Comparison of ENCODE assay signal across 10 cellular contexts in genomic region chr17:70629902-70630301, GRCh38.
DNase-seq lines count a peak whose midpoint lies in the region; ATAC-seq and TF ChIP-seq lines count a peak whose summit lies in the region.
"Had no signal": no experiment of that assay in that cellular context is flagged by ENCODE, and none has a peak within 500 bp of the region (broad histone marks: within the 10 kb centered on the region; RNA-seq: fewer than 3 reads in every experiment).

No MANE protein-coding gene starts in this region.

- ATAC-seq in SK-N-SH treated with all-trans-retinoic acid at 6 μM for 48 hours (peak; percentile 47; the same call in 1 of the 3 replicates), HG03159 (IDR thresholded peaks at IDR 0.05; ENCODE audit: unreplicated experiment) (no peak)

- DNase-seq in AG08396 (ENCODE audit: low spot score): peak; percentile 14
- no peak for DNase-seq in GM10248 (ENCODE audit: extremely low spot score)
- peak in 24 of 42 donors; percentile 12 to 67 (median 32) for DNase-seq in head of caudate nucleus
- DNase-seq in T-helper 1 cell: no peak
- no peak for DNase-seq in cerebellar cortex (ENCODE audit: low spot score)
- DNase-seq in activated CD4-positive, alpha-beta T cell treated with anti-CD3 and anti-CD28 coated beads for 4 hours: no peak
- DNase-seq: activated CD4-positive, alpha-beta memory T cell treated with anti-CD3 and anti-CD28 coated beads, Interleukin-2, amount 10 ng/mL, durations not matched to agents 7 days and 5 days; aorta had no signal

- CTCF ChIA-PET in GM10248 (lab: Yijun Ruan, JAX): interaction anchor here (0.8 to 1.9 kb wide), 10 partner anchors 10 to 1105 kb away, joined by 3 to 8 read pairs (median 3); no protein-coding TSS in a partner anchor

- intact Hi-C loops in head of caudate nucleus (cut with DNase I): loop anchor here (10.0 kb wide), 1 partner anchor 1025 kb away; no protein-coding TSS in a partner anchor

- peak; percentile 19 for TF ChIP-seq CTCF in GM10248 (IDR thresholded peaks at IDR 0.05; ENCODE audit: control extremely low read depth, extremely low read depth, low read depth, missing control alignments)

- POLR2A ChIA-PET in GM10248 (lab: Yijun Ruan, JAX): no interaction called here

TF ChIP-seq in SK-N-SH treated with all-trans-retinoic acid at 6 μM for 48 hours, 23 proteins besides CTCF, POLR2A, EP300 and RAD21:
- TF ChIP-seq ESRRG (CRISPR knock-in tag; IDR thresholded peaks at IDR 0.05) (no peak), ISL1 (CRISPR knock-in tag; IDR thresholded peaks at IDR 0.05) (no peak), ZC3H10 (CRISPR knock-in tag; IDR thresholded peaks at IDR 0.05) (no peak), ZFP30 (CRISPR knock-in tag; IDR thresholded peaks at IDR 0.05) (no peak), ZNF70 (CRISPR knock-in tag; IDR thresholded peaks at IDR 0.05) (no peak), SNAI2 (CRISPR knock-in tag; IDR thresholded peaks at IDR 0.05) (no peak), GLIS3 (CRISPR knock-in tag; IDR thresholded peaks at IDR 0.05) (no peak), PATZ1 (CRISPR knock-in tag; IDR thresholded peaks at IDR 0.05; ENCODE audit: borderline replicate concordance) (no peak), BACH2 (CRISPR knock-in tag; IDR thresholded peaks at IDR 0.05; ENCODE audit: borderline replicate concordance) (no peak), TOX (CRISPR knock-in tag; IDR thresholded peaks at IDR 0.05; ENCODE audit: borderline replicate concordance) (no peak)

Comparison
In these comparisons a context has a peak if more than half of its experiments do, and no peak if none do; other contexts are left out.
1. DNase-seq: peak in AG08396 (single experiment) and head of caudate nucleus (24 of 42); none in GM10248 (single experiment), T-helper 1 cell (0 of 5), cerebellar cortex (single experiment) and activated CD4-positive, alpha-beta T cell treated with anti-CD3 and anti-CD28 coated beads for 4 hours (0 of 2).